Comparison of ENCODE assay signal across 21 cellular contexts in the genomic region with DNA sequence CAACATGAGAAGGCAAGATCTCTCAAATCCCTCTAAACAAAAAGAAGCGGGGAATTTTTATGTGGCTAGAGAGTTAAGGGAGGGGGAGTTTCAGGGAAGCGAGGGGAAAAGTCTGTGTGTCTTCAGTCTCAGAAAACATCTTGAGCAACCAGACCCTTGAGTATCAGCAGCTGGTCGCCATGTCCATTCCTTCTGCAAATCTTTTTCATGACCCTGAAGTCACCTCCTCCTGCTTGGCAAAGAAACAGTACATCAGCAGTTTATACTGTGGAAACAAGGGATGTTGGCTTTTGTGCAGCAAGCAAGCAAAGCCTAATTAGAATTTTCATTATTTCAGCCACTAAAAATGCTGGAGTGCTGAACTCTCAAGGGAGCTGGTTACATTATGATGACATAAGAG.
"Had no signal": no experiment of that assay in that cellular context is flagged by ENCODE, and none has a peak within 500 bp of the region (broad histone marks: within the 10 kb centered on the region; RNA-seq: fewer than 3 reads in every experiment).

No MANE protein-coding gene starts in this region.

- H3K4me3 Mint-ChIP-seq: activated CD4-positive, alpha-beta memory T cell treated with anti-CD3 and anti-CD28 coated beads, Interleukin-2, amount 10 ng/mL, durations not matched to agents 7 days and 5 days; activated T-cell treated with anti-CD3 and anti-CD28 coated beads, Interleukin-2, amount 50 U/mL, for 24 hours; immature natural killer cell; type B pancreatic cell; WTC11 had no signal

- H3K4me3 ChIP-seq: coronary artery, esophagus squamous epithelium, heart left ventricle, lung, smooth muscle cell had no signal

- H3K36me3 Mint-ChIP-seq: activated naive CD4-positive, alpha-beta T cell treated with anti-CD3 and anti-CD28 coated beads, Interleukin-2, amount 50 U/mL, for 72 hours; immature natural killer cell; type B pancreatic cell; WTC11 had no signal

- DNase-seq: activated CD4-positive, alpha-beta memory T cell treated with anti-CD3 and anti-CD28 coated beads, Interleukin-2, amount 10 ng/mL, durations not matched to agents 7 days and 5 days; activated CD4-positive, alpha-beta T cell treated with anti-CD3 and anti-CD28 coated beads for 4 hours; activated effector memory CD4-positive, alpha-beta T cell treated with anti-CD3 and anti-CD28 coated beads, Interleukin-2, amount 50 U/mL, for 16 hours; activated T-cell treated with anti-CD3 and anti-CD28 coated beads, Interleukin-2, amount 50 U/mL, for 24 hours; amniotic stem cell; caudate nucleus; esophagus squamous epithelium; immature natural killer cell; retina; stimulated activated CD4-positive, alpha-beta T cell treated with anti-CD3 and anti-CD28 coated beads, Interleukin-4, amount 100 ng/mL, for 4 hours; stimulated activated CD8-positive, alpha-beta memory T cell treated with anti-CD3 and anti-CD28 coated beads, Interleukin-4, amount 100 ng/mL, for 48 hours; stimulated activated naive CD4-positive, alpha-beta T cell treated with Interleukin-2 at 50 U/mL for 16 hours; substantia nigra; SW 1271 had no signal

- H3K4me1 ChIP-seq: esophagus squamous epithelium, heart left ventricle had no signal

- H3K36me3 ChIP-seq: esophagus squamous epithelium, heart left ventricle had no signal

- H3K4me2 ChIP-seq: smooth muscle cell had no signal

- H3K27ac Mint-ChIP-seq: activated CD4-positive, alpha-beta memory T cell treated with anti-CD3 and anti-CD28 coated beads, Interleukin-2, amount 10 ng/mL, durations not matched to agents 7 days and 5 days; activated naive CD4-positive, alpha-beta T cell treated with anti-CD3 and anti-CD28 coated beads, Interleukin-2, amount 50 U/mL, for 72 hours; activated T-cell treated with anti-CD3 and anti-CD28 coated beads, Interleukin-2, amount 50 U/mL, for 24 hours; immature natural killer cell; type B pancreatic cell; WTC11 had no signal

- H3K27me3 Mint-ChIP-seq: activated CD4-positive, alpha-beta memory T cell treated with anti-CD3 and anti-CD28 coated beads, Interleukin-2, amount 10 ng/mL, durations not matched to agents 7 days and 5 days; activated T-cell treated with anti-CD3 and anti-CD28 coated beads, Interleukin-2, amount 50 U/mL, for 24 hours; type B pancreatic cell had no signal

- ATAC-seq: activated naive CD4-positive, alpha-beta T cell treated with anti-CD3 and anti-CD28 coated beads, Interleukin-2, amount 50 U/mL, for 72 hours; WTC11 had no signal

- H3K9me3 ChIP-seq: esophagus squamous epithelium, heart left ventricle had no signal

- H3K4me1 Mint-ChIP-seq: activated CD4-positive, alpha-beta memory T cell treated with anti-CD3 and anti-CD28 coated beads, Interleukin-2, amount 10 ng/mL, durations not matched to agents 7 days and 5 days; immature natural killer cell; WTC11 had no signal

- H3K27ac ChIP-seq: coronary artery, esophagus squamous epithelium, heart left ventricle had no signal

- H3K9me3 Mint-ChIP-seq: activated naive CD4-positive, alpha-beta T cell treated with anti-CD3 and anti-CD28 coated beads, Interleukin-2, amount 50 U/mL, for 72 hours; activated T-cell treated with anti-CD3 and anti-CD28 coated beads, Interleukin-2, amount 50 U/mL, for 24 hours; type B pancreatic cell; WTC11 had no signal

- H3K27me3 ChIP-seq: esophagus squamous epithelium, heart left ventricle had no signal
